In the genomic region with DNA sequence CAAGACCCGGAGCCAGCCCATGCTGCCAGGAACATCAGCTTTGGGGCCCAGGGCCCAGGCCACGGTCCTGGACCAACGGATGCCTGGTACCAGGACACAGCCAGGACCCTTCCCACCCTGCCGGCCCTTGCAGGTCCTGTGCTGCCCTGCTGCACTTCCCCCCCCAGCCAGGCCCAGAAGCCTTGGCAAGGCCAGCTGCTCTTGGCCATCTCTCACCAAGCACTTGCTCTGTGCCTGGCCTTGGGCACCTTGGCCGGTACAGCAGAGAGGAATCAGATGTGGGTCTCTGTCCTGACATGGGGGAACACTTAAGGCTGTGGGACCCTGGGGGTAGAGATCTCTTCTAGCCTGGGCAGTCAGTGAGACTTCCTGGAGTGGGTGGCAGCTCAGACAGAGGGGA, we compare ENCODE assay signal across 15 cellular contexts. TPM values are rescaled to one million over a fixed set of nuclear protein-coding genes. Genes with fewer than 3 reads are reported as not detected.
DNase-seq lines count a peak whose midpoint lies in the region; ATAC-seq lines count a peak whose summit lies in the region.
"Had no signal": no experiment of that assay in that cellular context is flagged by ENCODE, and none has a peak within 500 bp of the region (broad histone marks: within the 10 kb centered on the region; RNA-seq: fewer than 3 reads in every experiment).

No MANE protein-coding gene starts in this region.

- DNase-seq in activated T-cell treated with anti-CD3 and anti-CD28 coated beads, Interleukin-2, amount 50 U/mL, for 24 hours, result no peak
- DNase-seq in activated T-cell treated with anti-CD3 and anti-CD28 coated beads, Interleukin-2, amount 50 U/mL, for 48 hours, result no peak
- no peak for DNase-seq in memory B cell (ENCODE audit: low spot score in 2 of 2)
- no peak for DNase-seq in H4 (ENCODE audit: low spot score)
- no peak for DNase-seq in HPDE6-E6E7 (ENCODE audit: extremely low spot score)
- DNase-seq: ACHN; activated CD8-positive, alpha-beta memory T cell treated with anti-CD3 and anti-CD28 coated beads, Interleukin-2, amount 50 U/mL, for 4 hours; NCI-H1092; NCI-H2227 treated with DMSO at 0.1 percent for 48 hours; NK-92 treated with Interleukin-12 subunit alpha and Interleukin-12 subunit beta, amount 100 ng/mL, for 24 hours; SHP77; stimulated activated CD8-positive, alpha-beta memory T cell treated with anti-CD3 and anti-CD28 coated beads, Interleukin-4, amount 100 ng/mL, for 48 hours had no signal

- peak overlapping the region; percentile 99 for H3K27ac ChIP-seq in temporal lobe (ENCODE audit: low read depth, low read length)

- ATAC-seq in activated T-helper 17 cell treated with anti-CD3 and anti-CD28 coated beads, Interleukin-2, amount 50 U/mL, for 72 hours (replicated peaks), result no peak
- ATAC-seq in memory B cell (ENCODE audit: low read depth), result no peak
- no peak for ATAC-seq in GM19328 (IDR thresholded peaks at IDR 0.05; ENCODE audit: unreplicated experiment)

- peaks cover 31% of the 10 kb centered on the region for H3K36me3 Mint-ChIP-seq in activated T-cell treated with anti-CD3 and anti-CD28 coated beads, Interleukin-2, amount 50 U/mL, for 24 hours (ENCODE audit: low read depth)
- H3K36me3 Mint-ChIP-seq in activated T-helper 17 cell treated with anti-CD3 and anti-CD28 coated beads, Interleukin-2, amount 50 U/mL, for 72 hours (ENCODE audit: low read depth), result peaks cover 38% of the 10 kb centered on the region
- H3K36me3 Mint-ChIP-seq in memory B cell, result peaks cover 7% of the 10 kb centered on the region

- peak overlapping the region; percentile 97 for H3K27ac Mint-ChIP-seq in activated T-cell treated with anti-CD3 and anti-CD28 coated beads, Interleukin-2, amount 50 U/mL, for 24 hours
- peak overlapping the region; percentile 70 for H3K27ac Mint-ChIP-seq in activated T-helper 17 cell treated with anti-CD3 and anti-CD28 coated beads, Interleukin-2, amount 50 U/mL, for 72 hours
- H3K27ac Mint-ChIP-seq in memory B cell, result peak overlapping the region; percentile 97

- no peaks in the 10 kb centered on the region for H3K9me3 Mint-ChIP-seq in activated T-cell treated with anti-CD3 and anti-CD28 coated beads, Interleukin-2, amount 50 U/mL, for 24 hours
- H3K9me3 Mint-ChIP-seq in activated T-helper 17 cell treated with anti-CD3 and anti-CD28 coated beads, Interleukin-2, amount 50 U/mL, for 72 hours, result no peaks in the 10 kb centered on the region
- H3K9me3 Mint-ChIP-seq in memory B cell, result no peaks in the 10 kb centered on the region

- no peaks in the 10 kb centered on the region for H3K27me3 Mint-ChIP-seq in activated T-cell treated with anti-CD3 and anti-CD28 coated beads, Interleukin-2, amount 50 U/mL, for 24 hours
- no peaks in the 10 kb centered on the region for H3K27me3 Mint-ChIP-seq in activated T-helper 17 cell treated with anti-CD3 and anti-CD28 coated beads, Interleukin-2, amount 50 U/mL, for 72 hours
- no peaks in the 10 kb centered on the region for H3K27me3 Mint-ChIP-seq in memory B cell

- peaks cover 72% of the 10 kb centered on the region for H3K4me1 Mint-ChIP-seq in activated T-cell treated with anti-CD3 and anti-CD28 coated beads, Interleukin-2, amount 50 U/mL, for 24 hours (ENCODE audit: low read depth)
- H3K4me1 Mint-ChIP-seq in activated T-helper 17 cell treated with anti-CD3 and anti-CD28 coated beads, Interleukin-2, amount 50 U/mL, for 72 hours, result peaks cover 36% of the 10 kb centered on the region
- peaks cover 60% of the 10 kb centered on the region for H3K4me1 Mint-ChIP-seq in memory B cell

- no peak overlapping the region for H3K4me3 Mint-ChIP-seq in activated T-cell treated with anti-CD3 and anti-CD28 coated beads, Interleukin-2, amount 50 U/mL, for 24 hours
- peak overlapping the region; percentile 70 for H3K4me3 Mint-ChIP-seq in activated T-helper 17 cell treated with anti-CD3 and anti-CD28 coated beads, Interleukin-2, amount 50 U/mL, for 72 hours
- peak overlapping the region; percentile 12 for H3K4me3 Mint-ChIP-seq in memory B cell

RNA-seq across cellular contexts. Expression of a gene that starts 28.9 kb away (rescaled TPM):
- total RNA-seq in activated T-helper 17 cell treated with anti-CD3 and anti-CD28 coated beads, Interleukin-2, amount 50 U/mL, for 72 hours, result 100 to 1,000 TPM in 1 of 2 donors, 10 to 100 TPM in 1; 84.0 to 110 TPM
- 42.8 TPM for total RNA-seq in temporal lobe
- total RNA-seq in H4 (2014; rRNA removed; shearing (Covaris generic)), result 60.0 and 61.7 TPM in 2 replicates
